In the genomic region with DNA sequence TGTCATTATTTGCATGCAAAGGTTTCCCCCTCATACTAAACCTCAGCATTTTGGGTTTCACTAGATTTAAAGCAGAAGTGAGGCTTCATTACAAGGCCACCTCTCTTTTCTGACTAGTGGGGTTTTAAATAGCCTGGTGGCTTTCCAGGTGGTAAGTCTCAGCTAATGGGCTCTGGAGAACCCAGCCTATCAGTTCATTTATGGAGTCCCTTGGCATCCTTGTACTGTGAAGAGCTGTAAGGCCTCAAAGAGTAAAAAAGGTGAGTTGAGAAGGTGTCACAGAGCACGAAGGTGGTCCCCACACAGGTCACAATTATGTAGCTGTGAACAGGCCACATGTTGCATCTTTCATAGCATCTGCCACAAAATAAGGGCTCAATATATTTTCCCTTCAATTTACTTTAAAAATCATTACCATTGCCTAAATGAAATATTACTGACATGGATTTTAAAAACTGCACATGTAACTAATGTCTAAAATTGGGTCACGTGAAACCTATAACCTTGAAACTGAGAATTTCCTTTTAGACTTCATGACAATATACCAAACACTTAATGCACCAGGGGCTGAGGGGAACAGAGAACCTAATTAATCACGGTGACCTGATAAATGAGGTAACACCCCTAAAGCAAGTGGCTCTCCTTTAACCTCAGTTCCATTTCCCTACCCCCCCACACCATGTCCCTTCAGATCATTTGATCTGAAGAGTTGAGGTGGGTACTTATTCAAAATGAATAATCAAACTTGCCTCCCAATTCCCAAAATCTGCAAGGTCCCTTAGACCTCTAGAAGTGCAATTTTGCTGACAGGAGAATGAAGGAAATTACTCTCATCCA, we compare ENCODE assay signal across 8 cellular contexts. TPM values are rescaled to one million over a fixed set of nuclear protein-coding genes. Genes with fewer than 3 reads are reported as not detected.
DNase-seq lines count a peak whose midpoint lies in the region; ATAC-seq and TF ChIP-seq lines count a peak whose summit lies in the region.

No MANE protein-coding gene starts in this region.

- no peak overlapping the region for H2BK15ac ChIP-seq in mesenchymal stem cell (ENCODE audit: low read depth, poor library complexity, severe bottlenecking)

- H2BK5ac ChIP-seq in mesenchymal stem cell (ENCODE audit: low read depth, low read length, poor library complexity, severe bottlenecking), result no peak overlapping the region

- no peak overlapping the region for H3K18ac ChIP-seq in mesenchymal stem cell (ENCODE audit: low read depth in 1 of 2, low read length in 2 of 2)

- H3K4me3 ChIP-seq in BJ (ENCODE audit: low read depth, low read length) (peak overlapping the region; percentile 94), mesenchymal stem cell (ENCODE audit: insufficient read depth in 1 of 2, low read depth in 1 of 2, low read length in 2 of 2) (peak overlapping the region in 1 of 2 experiments; percentile 86)

- H3K27me3 Mint-ChIP-seq in activated T-helper 1 cell treated with anti-CD3 and anti-CD28 coated beads, Interleukin-12 subunit alpha, Interleukin-12 subunit beta, Interleukin-2, Interleukin-4 antibody, amounts not matched to agents 30 ng/mL and 10 ng/mL and 1 ng/mL, durations not matched to agents 14 hours and 24 hours and 36 hours (ENCODE audit: insufficient read depth), result no peaks in the 10 kb centered on the region

- no peak overlapping the region for H2AFZ ChIP-seq in mesenchymal stem cell (ENCODE audit: low read depth, low read length)

- intact Hi-C loops in activated T-helper 1 cell treated with anti-CD3 and anti-CD28 coated beads, Interleukin-12 subunit alpha, Interleukin-12 subunit beta, Interleukin-2, Interleukin-4 antibody, amounts not matched to agents 30 ng/mL and 10 ng/mL and 1 ng/mL, durations not matched to agents 14 hours and 24 hours and 36 hours (cut with micrococcal nuclease), result loop anchor here (1.0 to 10.0 kb wide), 5 partner anchors 8 to 1867 kb away; a partner anchor contains a TSS

- peaks cover 13% of the 10 kb centered on the region for H3K79me1 ChIP-seq in mesenchymal stem cell (replicated peaks; ENCODE audit: low read length, poor library complexity, severe bottlenecking)

- H3K36me3 ChIP-seq in BJ (ENCODE audit: control insufficient read depth, insufficient read depth, low read length) (no peaks in the 10 kb centered on the region; the same call in 1 of the 2 replicates), mesenchymal stem cell (ENCODE audit: control insufficient read depth in 1 of 2, insufficient read depth in 2 of 2, low read depth in 1 of 2, low read length in 2 of 2) (peaks cover 0 to 15% of the 10 kb centered on the region in 2 experiments)

- H3K9ac ChIP-seq in mesenchymal stem cell (ENCODE audit: low read length), result peak overlapping the region; percentile 86

- DNase-seq in BJ (ENCODE audit: low read depth), result no peak
- DNase-seq in activated T-helper 1 cell treated with anti-CD3 and anti-CD28 coated beads, Interleukin-12 subunit alpha, Interleukin-12 subunit beta, Interleukin-2, Interleukin-4 antibody, amounts not matched to agents 30 ng/mL and 10 ng/mL and 1 ng/mL, durations not matched to agents 14 hours and 24 hours and 36 hours (ENCODE audit: low spot score), result no peak
- DNase-seq in mesenchymal stem cell, result no peak
- no peak for DNase-seq in NCI-H2081 treated with DMSO at 0.1 percent for 48 hours (lab: John Stamatoyannopoulos, UW)
- no peak for DNase-seq in NCI-H774 (lab: John Stamatoyannopoulos, UW)
- no peak for DNase-seq in stimulated activated CD8-positive, alpha-beta memory T cell treated with anti-CD3 and anti-CD28 coated beads, Interleukin-4, amount 100 ng/mL, for 48 hours

- H4K8ac ChIP-seq in mesenchymal stem cell (ENCODE audit: low read length), result no peak overlapping the region

- no peak overlapping the region for H2AK5ac ChIP-seq in mesenchymal stem cell (ENCODE audit: low read length, severe bottlenecking)

- no peak overlapping the region for H3K14ac ChIP-seq in mesenchymal stem cell (ENCODE audit: low read length in 2 of 2)

- H3K27me3 ChIP-seq in BJ (ENCODE audit: control insufficient read depth, insufficient read depth, low read length), result no peaks in the 10 kb centered on the region
- H3K27me3 ChIP-seq in mesenchymal stem cell (ENCODE audit: control insufficient read depth in 1 of 2, insufficient read depth in 1 of 2, low read length in 2 of 2), result no peaks in the 10 kb centered on the region

- H3K23ac ChIP-seq in mesenchymal stem cell (ENCODE audit: low read length in 2 of 2), result no peak overlapping the region

- CTCF ChIA-PET in BJ (lab: Yijun Ruan, JAX), result no interaction called here

- H3K36me3 Mint-ChIP-seq in activated T-helper 1 cell treated with anti-CD3 and anti-CD28 coated beads, Interleukin-12 subunit alpha, Interleukin-12 subunit beta, Interleukin-2, Interleukin-4 antibody, amounts not matched to agents 30 ng/mL and 10 ng/mL and 1 ng/mL, durations not matched to agents 14 hours and 24 hours and 36 hours (ENCODE audit: low read depth), result peaks cover 24% of the 10 kb centered on the region

- H3K9me3 Mint-ChIP-seq in activated T-helper 1 cell treated with anti-CD3 and anti-CD28 coated beads, Interleukin-12 subunit alpha, Interleukin-12 subunit beta, Interleukin-2, Interleukin-4 antibody, amounts not matched to agents 30 ng/mL and 10 ng/mL and 1 ng/mL, durations not matched to agents 14 hours and 24 hours and 36 hours, result no peaks in the 10 kb centered on the region

- POLR2A ChIA-PET in BJ (lab: Charles Lee), result no interaction called here

- H3K4me3 Mint-ChIP-seq in activated T-helper 1 cell treated with anti-CD3 and anti-CD28 coated beads, Interleukin-12 subunit alpha, Interleukin-12 subunit beta, Interleukin-2, Interleukin-4 antibody, amounts not matched to agents 30 ng/mL and 10 ng/mL and 1 ng/mL, durations not matched to agents 14 hours and 24 hours and 36 hours, result peak overlapping the region; percentile 86

- H2BK120ac ChIP-seq in mesenchymal stem cell (ENCODE audit: low read depth, low read length), result no peak overlapping the region

- H3K4me1 Mint-ChIP-seq in activated T-helper 1 cell treated with anti-CD3 and anti-CD28 coated beads, Interleukin-12 subunit alpha, Interleukin-12 subunit beta, Interleukin-2, Interleukin-4 antibody, amounts not matched to agents 30 ng/mL and 10 ng/mL and 1 ng/mL, durations not matched to agents 14 hours and 24 hours and 36 hours (ENCODE audit: low read depth), result peaks cover 55% of the 10 kb centered on the region

- H3K4me2 ChIP-seq in mesenchymal stem cell (ENCODE audit: low read length, poor library complexity, severe bottlenecking), result peak overlapping the region; percentile 49

- H3K4ac ChIP-seq in mesenchymal stem cell (ENCODE audit: low read depth in 1 of 2, low read length in 2 of 2), result no peak overlapping the region

- TF ChIP-seq CTCF in BJ (IDR thresholded peaks at IDR 0.05; ENCODE audit: insufficient read depth, low read depth, low read length), result no peak

- H3K27ac ChIP-seq in mesenchymal stem cell (ENCODE audit: low read length, poor library complexity, severe bottlenecking), result no peak overlapping the region

- ATAC-seq in GM19035 (IDR thresholded peaks at IDR 0.05; ENCODE audit: unreplicated experiment) (peak; percentile 57), HG03103 (IDR thresholded peaks at IDR 0.05; ENCODE audit: low read depth, unreplicated experiment) (peak; percentile 60)

- 84% methylated on average over 3 of the region's 3 CpGs for WGBS in mesenchymal stem cell

- H3K27ac Mint-ChIP-seq in activated T-helper 1 cell treated with anti-CD3 and anti-CD28 coated beads, Interleukin-12 subunit alpha, Interleukin-12 subunit beta, Interleukin-2, Interleukin-4 antibody, amounts not matched to agents 30 ng/mL and 10 ng/mL and 1 ng/mL, durations not matched to agents 14 hours and 24 hours and 36 hours, result peak overlapping the region; percentile 82

- peaks cover 2% of the 10 kb centered on the region for H3K4me1 ChIP-seq in mesenchymal stem cell (ENCODE audit: control insufficient read depth, insufficient read depth, low read depth, low read length)

- no peaks in the 10 kb centered on the region for H3K9me3 ChIP-seq in mesenchymal stem cell (ENCODE audit: control insufficient read depth, low read length)

- no peak overlapping the region for H2BK12ac ChIP-seq in mesenchymal stem cell (ENCODE audit: low read length in 2 of 2)

- no peak overlapping the region for H4K91ac ChIP-seq in mesenchymal stem cell (ENCODE audit: low read length)

RNA-seq across cellular contexts. Expression of a gene that starts 1.3 kb away (rescaled TPM):
- polyA plus RNA-seq in BJ (2011; rRNA removed), result 8.2 and 15.0 TPM in 2 replicates
- polyA minus RNA-seq in BJ (2011; rRNA and poly(A)+ RNA removed), result 7.0 and 9.5 TPM in 2 replicates
- total RNA-seq in activated T-helper 1 cell treated with anti-CD3 and anti-CD28 coated beads, Interleukin-12 subunit alpha, Interleukin-12 subunit beta, Interleukin-2, Interleukin-4 antibody, amounts not matched to agents 30 ng/mL and 10 ng/mL and 1 ng/mL, durations not matched to agents 14 hours and 24 hours and 36 hours, result 57.9 and 59.2 TPM in 2 replicates
- polyA plus RNA-seq in mesenchymal stem cell (2013, experiment 1 of 2), result 8.5 TPM
- polyA plus RNA-seq in mesenchymal stem cell (2013, experiment 2 of 2), result 10.2 TPM

RNA-seq across cellular contexts. Expression of a gene that starts 7.9 kb away (rescaled TPM):
- polyA plus RNA-seq in BJ (2011; rRNA removed), result 10.6 and 15.9 TPM in 2 replicates
- polyA minus RNA-seq in BJ (2011; rRNA and poly(A)+ RNA removed), result 4.8 and 8.6 TPM in 2 replicates
- 15.2 and 15.4 TPM in 2 replicates for total RNA-seq in activated T-helper 1 cell treated with anti-CD3 and anti-CD28 coated beads, Interleukin-12 subunit alpha, Interleukin-12 subunit beta, Interleukin-2, Interleukin-4 antibody, amounts not matched to agents 30 ng/mL and 10 ng/mL and 1 ng/mL, durations not matched to agents 14 hours and 24 hours and 36 hours
- polyA plus RNA-seq in mesenchymal stem cell (2013, experiment 1 of 2), result 3.5 TPM
- 3.6 TPM for polyA plus RNA-seq in mesenchymal stem cell (2013, experiment 2 of 2)
